ENCODE assay signal across 8 cellular contexts in the genomic region with DNA sequence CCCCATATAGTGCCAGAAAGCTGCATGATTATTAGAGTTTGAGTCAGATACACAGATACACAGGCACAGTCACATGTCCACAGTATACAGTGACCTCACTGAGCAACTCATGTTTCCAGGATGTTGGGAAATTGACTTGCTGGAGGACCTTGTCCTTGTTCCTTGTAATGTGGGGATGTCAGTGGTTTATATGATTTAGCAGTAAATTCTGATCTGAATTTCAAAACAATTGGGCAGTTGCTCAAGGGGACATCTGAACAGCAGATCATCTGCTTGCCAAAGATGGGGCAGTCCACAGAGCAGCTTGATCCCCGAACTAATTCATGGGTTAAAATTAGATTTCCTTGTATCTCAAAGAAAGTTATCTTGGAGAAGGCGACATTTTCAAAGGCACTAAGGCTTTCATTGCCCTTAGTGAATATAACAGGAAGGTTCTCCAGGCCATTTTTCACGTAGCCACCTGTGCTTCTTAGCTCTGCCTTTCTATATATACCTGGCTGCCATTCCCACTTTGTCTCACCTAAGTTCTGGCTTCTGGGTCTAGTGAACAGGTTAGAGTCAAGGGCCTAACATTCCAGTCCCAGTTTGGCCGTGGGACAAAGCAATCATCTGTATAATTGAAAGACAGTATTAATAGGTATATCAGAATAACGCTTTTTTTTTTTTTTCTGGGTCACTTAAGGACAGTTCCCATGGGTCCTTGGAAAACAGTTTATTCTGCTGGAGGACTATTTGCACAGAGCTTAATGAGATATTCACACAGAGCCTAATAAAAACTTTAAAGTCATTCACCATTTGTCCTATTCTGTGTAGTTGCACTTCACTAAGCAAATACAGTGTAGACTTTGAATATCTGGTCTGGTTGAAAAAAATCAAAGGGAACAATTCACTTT.
DNase-seq lines count a peak whose midpoint lies in the region; ATAC-seq and TF ChIP-seq lines count a peak whose summit lies in the region.

No MANE protein-coding gene starts in this region.

- no peaks in the 10 kb centered on the region for H3K9me3 ChIP-seq in Caco-2
- H3K9me3 ChIP-seq in osteoblast (ENCODE audit: low read depth, low read length), result no peaks in the 10 kb centered on the region

- CTCF ChIA-PET in Caco-2 (lab: Charles Lee), result interaction anchor here (0.5 to 1.7 kb wide), 6 partner anchors 30 to 263 kb away, joined by 3 to 5 read pairs (median 4); a partner anchor contains a TSS

- H3K79me2 ChIP-seq in osteoblast (ENCODE audit: insufficient read depth, low read length), result no peaks in the 10 kb centered on the region

- no peaks in the 10 kb centered on the region for H3K9me3 Mint-ChIP-seq in Caco-2 (ENCODE audit: unreplicated experiment)
- H3K9me3 Mint-ChIP-seq in endothelial cell (ENCODE audit: unreplicated experiment), result no peaks in the 10 kb centered on the region

- H3K4me3 Mint-ChIP-seq in Caco-2 (ENCODE audit: unreplicated experiment) (peak overlapping the region; percentile 17), endothelial cell (ENCODE audit: unreplicated experiment) (no peak overlapping the region)

- no peaks in the 10 kb centered on the region for H4K20me1 ChIP-seq in osteoblast (ENCODE audit: insufficient read depth, low read length)

- H3K4me3 ChIP-seq in Caco-2 (ENCODE audit: low read depth, low read length) (no peak overlapping the region), osteoblast (ENCODE audit: insufficient read depth, low read length) (no peak overlapping the region)

- intact Hi-C loops in Caco-2 (cut with micrococcal nuclease; ENCODE audit: unreplicated experiment), result no loop called here

- H3K36me3 ChIP-seq in Caco-2 (ENCODE audit: control insufficient read depth, insufficient read depth, low read length) (no peaks in the 10 kb centered on the region), osteoblast (ENCODE audit: insufficient read depth, low read length) (no peaks in the 10 kb centered on the region)

- TF ChIP-seq CTCF in Caco-2 (IDR thresholded peaks at IDR 0.05; ENCODE audit: insufficient read depth in 1 of 2, low read depth in 1 of 2, low read length in 1 of 2, severe bottlenecking in 1 of 2, unreplicated experiment in 1 of 2) (no peak), endothelial cell (IDR thresholded peaks at IDR 0.05; ENCODE audit: unreplicated experiment) (no peak), osteoblast (IDR thresholded peaks at IDR 0.05; ENCODE audit: extremely low read depth, low read depth, low read length) (no peak), GM13977 (IDR thresholded peaks at IDR 0.05; ENCODE audit: extremely low read depth, insufficient read depth, missing control alignments) (no peak)

- DNase-seq in Caco-2, result peak in 1 of 2 experiments; percentile 36
- peak; percentile 84 for DNase-seq in NCI-H2029 (lab: John Stamatoyannopoulos, UW)
- no peak for DNase-seq in endothelial cell (ENCODE audit: low spot score)
- DNase-seq in osteoblast (ENCODE audit: insufficient read length, low spot score, missing footprints), result peak; percentile 89
- no peak for DNase-seq in stimulated activated CD4-positive, alpha-beta T cell treated with anti-CD3 and anti-CD28 coated beads, Interleukin-1b, Interleukin-23, amount 100 ng/mL, for 48 hours
- no peak for DNase-seq in GM13977 (ENCODE audit: low spot score)

- ATAC-seq in GM21381 (IDR thresholded peaks at IDR 0.05; ENCODE audit: unreplicated experiment) (no peak), HG03025 (IDR thresholded peaks at IDR 0.05; ENCODE audit: low FRiP score, unreplicated experiment) (no peak)

- H2AFZ ChIP-seq in osteoblast (ENCODE audit: low read length), result peak overlapping the region; percentile 5

- H3K4me1 Mint-ChIP-seq in Caco-2 (ENCODE audit: low read depth, unreplicated experiment) (peaks cover 21% of the 10 kb centered on the region), endothelial cell (ENCODE audit: unreplicated experiment) (no peaks in the 10 kb centered on the region)

- H3K36me3 Mint-ChIP-seq in Caco-2 (ENCODE audit: insufficient read depth, unreplicated experiment) (peaks cover 4% of the 10 kb centered on the region), endothelial cell (ENCODE audit: low read depth, unreplicated experiment) (peaks cover 1% of the 10 kb centered on the region)

- H3K4me1 ChIP-seq in Caco-2 (peaks cover 18% of the 10 kb centered on the region; the same call in 1 of the 2 replicates), osteoblast (ENCODE audit: insufficient read depth, low read length) (peaks cover 12% of the 10 kb centered on the region)

- H3K27ac Mint-ChIP-seq in Caco-2 (ENCODE audit: unreplicated experiment) (peak overlapping the region; percentile 64), endothelial cell (ENCODE audit: unreplicated experiment) (peak overlapping the region; percentile 55)

- in situ Hi-C loops in GM13977 (cut with MboI; ENCODE audit: low pct_unique_long_range_greater_than_20kb, low sequenced_read_pairs, unreplicated experiment), result no loop called here

- peak overlapping the region; percentile 88 for H3K27ac ChIP-seq in osteoblast (ENCODE audit: low read depth, low read length)

- no peak overlapping the region for H3K4me2 ChIP-seq in osteoblast (ENCODE audit: insufficient read depth, low read length)

- BruUV-seq in Caco-2 (replicated peaks; lab: Mats Ljungman, UMichigan), result no TSS peak

- POLR2A ChIA-PET in Caco-2 (lab: Charles Lee), result interaction anchor here (1.2 kb wide), 1 partner anchor 65 kb away, joined by 5 read pairs; a partner anchor contains a TSS

- H3K27me3 Mint-ChIP-seq in Caco-2 (ENCODE audit: insufficient read depth, unreplicated experiment) (no peaks in the 10 kb centered on the region), endothelial cell (ENCODE audit: unreplicated experiment) (no peaks in the 10 kb centered on the region)

- H3K27me3 ChIP-seq in Caco-2 (replicated peaks; ENCODE audit: control insufficient read depth, insufficient read depth, low read length) (no peaks in the 10 kb centered on the region), osteoblast (ENCODE audit: insufficient read depth, low read length) (no peaks in the 10 kb centered on the region)

Comparison
In these comparisons a context has a peak if more than half of its experiments do, and no peak if none do; other contexts are left out.
1. DNase-seq: peak in NCI-H2029 (single experiment) and osteoblast (single experiment); none in endothelial cell (single experiment), stimulated activated CD4-positive, alpha-beta T cell treated with anti-CD3 and anti-CD28 coated beads, Interleukin-1b, Interleukin-23, amount 100 ng/mL, for 48 hours (single experiment) and GM13977 (single experiment).